Comparison of ENCODE assay signal across 9 cellular contexts in genomic region chr13:24271231-24271610, GRCh38. TPM values are rescaled to one million over a fixed set of nuclear protein-coding genes. Genes with fewer than 3 reads are reported as not detected.
DNase-seq lines count a peak whose midpoint lies in the region; ATAC-seq and TF ChIP-seq lines count a peak whose summit lies in the region.
"Had no signal": no experiment of that assay in that cellular context is flagged by ENCODE, and none has a peak within 500 bp of the region (broad histone marks: within the 10 kb centered on the region; RNA-seq: fewer than 3 reads in every experiment).

No MANE protein-coding gene starts in this region.

- no peak overlapping the region for H2AFZ ChIP-seq in fibroblast of lung (ENCODE audit: low read length)

- H3K79me2 ChIP-seq in fibroblast of lung (ENCODE audit: control insufficient read depth, insufficient read depth, low read length) = no peaks in the 10 kb centered on the region

- peak overlapping the region; percentile 81 for H3K27ac ChIP-seq in CD8-positive, alpha-beta T cell (ENCODE audit: low read depth, low read length)
- H3K27ac ChIP-seq in fibroblast of lung (ENCODE audit: insufficient read depth, low read length) = peak overlapping the region; percentile 74
- H3K27ac ChIP-seq in rectal smooth muscle tissue (ENCODE audit: low read depth, low read length) = peak overlapping the region; percentile 86

- H3K9ac ChIP-seq in fibroblast of lung (ENCODE audit: insufficient read depth, low read length) = no peak overlapping the region
- H3K9ac ChIP-seq in rectal smooth muscle tissue (ENCODE audit: low read length) = no peak overlapping the region

- intact Hi-C loops in CD8-positive, alpha-beta T cell (cut with DNase I, micrococcal nuclease) = loop anchor here (1.0 to 10.0 kb wide), 10 partner anchors 10 to 1014 kb away; partner anchors contain the start of genes MTMR6 (in 1 of the 2), PARP4 (in 1 of the 2) and SPATA13 (in 1 of the 2)

- TF ChIP-seq CTCF in CD8-positive, alpha-beta T cell (IDR thresholded peaks at IDR 0.05) = no peak
- TF ChIP-seq CTCF in WI38 (IDR thresholded peaks at IDR 0.05; ENCODE audit: low read depth, low read length) (no peak), fibroblast of lung (conservative IDR thresholded peaks at IDR 0.05 in 1 of 2, IDR thresholded peaks at IDR 0.05 in 1 of 2; ENCODE audit: low read depth in 1 of 2, low read length in 2 of 2) (no peak)

- no peaks in the 10 kb centered on the region for H3K9me3 Mint-ChIP-seq in CD8-positive, alpha-beta T cell

- POLR2A ChIA-PET in CD8-positive, alpha-beta T cell (lab: Charles Lee) = interaction anchor here (0.9 to 12.4 kb wide), 7 partner anchors 9 to 41 kb away, joined by 3 to 224 read pairs (median 5); no protein-coding TSS in a partner anchor

- H4K20me1 ChIP-seq in fibroblast of lung (ENCODE audit: control insufficient read depth, extremely low read depth, insufficient read depth, low read length) = no peaks in the 10 kb centered on the region

- peaks cover 19% of the 10 kb centered on the region for H3K36me3 Mint-ChIP-seq in CD8-positive, alpha-beta T cell

- peaks cover 91% of the 10 kb centered on the region for H3K4me1 ChIP-seq in CD8-positive, alpha-beta T cell (ENCODE audit: insufficient read depth, low read length)
- H3K4me1 ChIP-seq in fibroblast of lung (ENCODE audit: control insufficient read depth, extremely low read depth, insufficient read depth, low read length) (peaks cover 6% of the 10 kb centered on the region), rectal smooth muscle tissue (ENCODE audit: control insufficient read depth, insufficient read depth, low read length) (peaks cover 15% of the 10 kb centered on the region)

- peak; percentile 13 for ATAC-seq in CD8-positive, alpha-beta T cell

- peaks cover 94% of the 10 kb centered on the region for H3K4me1 Mint-ChIP-seq in CD8-positive, alpha-beta T cell (ENCODE audit: low read depth)

- peak overlapping the region; percentile 99 for H3K27ac Mint-ChIP-seq in CD8-positive, alpha-beta T cell

- H3K27me3 Mint-ChIP-seq in CD8-positive, alpha-beta T cell (ENCODE audit: low read depth) = no peaks in the 10 kb centered on the region

- H3K9me3 ChIP-seq in CD8-positive, alpha-beta T cell (ENCODE audit: low read length) = no peaks in the 10 kb centered on the region
- no peaks in the 10 kb centered on the region for H3K9me3 ChIP-seq in fibroblast of lung (ENCODE audit: control insufficient read depth, insufficient read depth, low read depth, low read length)

- H3K4me2 ChIP-seq in fibroblast of lung (ENCODE audit: extremely low read depth, insufficient read depth, low read length) = peak overlapping the region; percentile 96

- DNase-seq in CD8-positive, alpha-beta T cell = no peak
- DNase-seq in fibroblast of lung (ENCODE audit: low read depth in 2 of 2) (no peak), KG1 (lab: John Stamatoyannopoulos, UW) (no peak), H4 (ENCODE audit: low spot score) (no peak), SKM-1 treated with dmso at 0.1 percent for 144 hours (lab: John Stamatoyannopoulos, UW; ENCODE audit: unreplicated experiment) (no peak), NCI-H187 treated with DMSO at 0.1 percent for 48 hours (lab: John Stamatoyannopoulos, UW) (no peak)

- H3K4me3 Mint-ChIP-seq in CD8-positive, alpha-beta T cell = peak overlapping the region; percentile 85

- no peaks in the 10 kb centered on the region for H3K36me3 ChIP-seq in CD8-positive, alpha-beta T cell (ENCODE audit: insufficient read depth, low read length)
- H3K36me3 ChIP-seq in fibroblast of lung (ENCODE audit: control insufficient read depth, insufficient read depth, low read length) (no peaks in the 10 kb centered on the region), rectal smooth muscle tissue (ENCODE audit: control insufficient read depth, insufficient read depth, low read length) (no peaks in the 10 kb centered on the region)

- peak overlapping the region; percentile 32 for H3K4me3 ChIP-seq in CD8-positive, alpha-beta T cell (ENCODE audit: low read depth, low read length)
- H3K4me3 ChIP-seq in WI38 (ENCODE audit: low read depth, low read length) (peak overlapping the region; percentile 56), fibroblast of lung (replicated peaks in 1 of 4; ENCODE audit: control extremely low read depth in 1 of 4, insufficient read depth in 1 of 4, low read depth in 3 of 4, low read length in 4 of 4) (peak overlapping the region; percentile 46 to 64 (median 50)), rectal smooth muscle tissue (ENCODE audit: low read length) (peak overlapping the region; percentile 72)

- CTCF ChIA-PET in CD8-positive, alpha-beta T cell (lab: Charles Lee) = interaction anchor here (1.3 to 6.0 kb wide), 6 partner anchors 15 to 52 kb away, joined by 3 to 49 read pairs (median 10); no protein-coding TSS in a partner anchor

- no peaks in the 10 kb centered on the region for H3K27me3 ChIP-seq in CD8-positive, alpha-beta T cell (ENCODE audit: insufficient read depth, low read length)
- H3K27me3 ChIP-seq in fibroblast of lung (ENCODE audit: control insufficient read depth, insufficient read depth, low read length) = no peaks in the 10 kb centered on the region
- no peaks in the 10 kb centered on the region for H3K27me3 ChIP-seq in rectal smooth muscle tissue (ENCODE audit: control insufficient read depth, insufficient read depth, low read length)

RNA-seq across cellular contexts. Expression of gene C1QTNF9, which starts 38.2 kb away (rescaled TPM):
- total RNA-seq in CD8-positive, alpha-beta T cell = under 1 TPM in 1 of 2 experiments, not detected in 1; 0.17 TPM
- under 0.01 TPM in 1 of 2 replicates, not detected in the other for total RNA-seq in fibroblast of lung
- 0.51 TPM in 1 of 2 replicates, not detected in the other for polyA plus RNA-seq in fibroblast of lung
- 0.73 TPM in 1 of 2 replicates, not detected in the other for polyA plus RNA-seq in fibroblast of lung (2012)
- not detected in 2 replicates for polyA minus RNA-seq in fibroblast of lung (ENCODE audit: low replicate concordance)
- total RNA-seq in H4 (2014; rRNA removed; shearing (Covaris generic)) = not detected in 2 replicates
- total RNA-seq: NCI-H460 had no signal
